10 cellular contexts compared by ENCODE assay signal in the genomic region with DNA sequence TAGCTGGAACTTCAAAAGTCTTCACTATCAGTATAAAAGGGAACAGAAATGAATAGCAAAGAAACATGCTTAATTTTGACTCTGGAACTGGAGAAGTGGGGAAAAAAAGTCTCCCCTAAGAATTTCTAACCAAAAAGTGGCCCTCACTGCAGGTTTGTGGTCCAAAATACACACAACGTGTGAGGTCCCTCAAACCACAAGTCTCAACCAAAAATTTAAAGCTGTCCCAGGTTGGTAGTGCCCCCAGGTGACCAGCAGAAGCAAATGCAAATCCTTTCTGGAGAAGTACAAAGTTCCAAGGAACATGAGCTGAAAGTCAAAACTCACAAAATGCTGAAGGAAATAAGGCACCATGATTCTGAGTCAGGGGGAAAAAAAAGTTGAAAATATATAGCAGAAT. TPM values are rescaled to one million over a fixed set of nuclear protein-coding genes. Genes with fewer than 3 reads are reported as not detected.
DNase-seq lines count a peak whose midpoint lies in the region; ATAC-seq and TF ChIP-seq lines count a peak whose summit lies in the region.
"Had no signal": no experiment of that assay in that cellular context is flagged by ENCODE, and none has a peak within 500 bp of the region (broad histone marks: within the 10 kb centered on the region; RNA-seq: fewer than 3 reads in every experiment).

No MANE protein-coding gene starts in this region.

- H3K4me3 ChIP-seq in BJ (ENCODE audit: low read depth, low read length) (no peak overlapping the region), GM23338 (no peak overlapping the region), PC-3 (ENCODE audit: low read length) (no peak overlapping the region), fibroblast of mammary gland (ENCODE audit: control insufficient read depth, low read depth, low read length) (no peak overlapping the region)

- no peak overlapping the region for H3K4me3 Mint-ChIP-seq in GM23338

- H3K9ac ChIP-seq in PC-3 (ENCODE audit: low read length) = no peak overlapping the region

- no peaks in the 10 kb centered on the region for H3K4me1 Mint-ChIP-seq in GM23338

- H3K4me2 ChIP-seq in GM23338 (no peak overlapping the region), PC-3 (ENCODE audit: low read length) (no peak overlapping the region)

- no peaks in the 10 kb centered on the region for H3F3A ChIP-seq in GM23338 (replicated peaks; ENCODE audit: low read depth)
- H3F3A ChIP-seq in PC-3 (ENCODE audit: low read length, unreplicated experiment) = no peaks in the 10 kb centered on the region

- H3K4me1 ChIP-seq in GM23338 (ENCODE audit: insufficient read depth) = no peaks in the 10 kb centered on the region
- H3K4me1 ChIP-seq in PC-3 (ENCODE audit: insufficient read depth, low read length) = no peaks in the 10 kb centered on the region

- H3K27ac ChIP-seq in GM23338 (ENCODE audit: low read depth) (no peak overlapping the region), PC-3 (ENCODE audit: low read length) (no peak overlapping the region), caudate nucleus (ENCODE audit: low read depth, low read length) (no peak overlapping the region)

- POLR2A ChIA-PET in BJ (lab: Charles Lee) (no interaction called here), PC-3 (lab: Charles Lee; ENCODE audit: unreplicated experiment) (no interaction called here)

- H3K79me2 ChIP-seq in GM23338 (replicated peaks; ENCODE audit: insufficient read depth) = no peaks in the 10 kb centered on the region
- no peaks in the 10 kb centered on the region for H3K79me2 ChIP-seq in PC-3 (ENCODE audit: low read length)

- no TSS peak for BruUV-seq in PC-3 (replicated peaks; lab: Mats Ljungman, UMichigan)

- no peak overlapping the region for H3K27ac Mint-ChIP-seq in GM23338

- DNase-seq in BJ (ENCODE audit: low read depth) = no peak
- DNase-seq in GM23338 (ENCODE audit: low spot score) = peak; percentile 29
- peak; percentile 20 for DNase-seq in PC-3
- DNase-seq in fibroblast of mammary gland (ENCODE audit: low read depth) = peak; percentile 11
- DNase-seq in caudate nucleus (lab: John Stamatoyannopoulos, UW) = no peak
- no peak for DNase-seq in HK-2 (ENCODE audit: unreplicated experiment)
- DNase-seq in NCI-H2196 treated with DMSO at 0.1 percent for 48 hours (lab: John Stamatoyannopoulos, UW; ENCODE audit: unreplicated experiment) = no peak
- DNase-seq: NCI-H510A; stimulated activated naive CD4-positive, alpha-beta T cell had no signal

- H3K27me3 Mint-ChIP-seq in GM23338 (ENCODE audit: insufficient read depth, low read depth, poor library complexity) = no peaks in the 10 kb centered on the region

- intact Hi-C loops in PC-3 (cut with micrococcal nuclease) = no loop called here

- ATAC-seq in GM23338 (no peak), PC-3 (no peak), HG03280 (IDR thresholded peaks at IDR 0.05; ENCODE audit: unreplicated experiment) (no peak)

- no peaks in the 10 kb centered on the region; the same call in 2 of the 3 replicates for H3K36me3 Mint-ChIP-seq in GM23338 (ENCODE audit: low read depth)

- TF ChIP-seq CTCF in BJ (IDR thresholded peaks at IDR 0.05; ENCODE audit: insufficient read depth, low read depth, low read length) (peak; percentile 17; the same call in 1 of the 2 replicates), GM23338 (conservative IDR thresholded peaks at IDR 0.05; ENCODE audit: low read depth in 2 of 2) (peak; percentile 55), PC-3 (conservative IDR thresholded peaks at IDR 0.05; ENCODE audit: low read depth, low read length) (peak; percentile 59), fibroblast of mammary gland (conservative IDR thresholded peaks at IDR 0.05; ENCODE audit: control insufficient read depth, insufficient read depth, low read depth, low read length) (peak; percentile 23)

- H3K9me2 ChIP-seq in GM23338 (ENCODE audit: insufficient read depth) (no peaks in the 10 kb centered on the region), PC-3 (replicated peaks; ENCODE audit: low read length) (no peaks in the 10 kb centered on the region)

- H3K27me3 ChIP-seq in BJ (ENCODE audit: control insufficient read depth, insufficient read depth, low read length) (no peaks in the 10 kb centered on the region), GM23338 (ENCODE audit: insufficient read depth) (no peaks in the 10 kb centered on the region), PC-3 (ENCODE audit: low read length) (no peaks in the 10 kb centered on the region)

- H4K20me1 ChIP-seq in GM23338 (replicated peaks; ENCODE audit: insufficient read depth) = no peaks in the 10 kb centered on the region
- H4K20me1 ChIP-seq in PC-3 (ENCODE audit: low read length) = no peaks in the 10 kb centered on the region

- no peak overlapping the region for H2AFZ ChIP-seq in GM23338
- H2AFZ ChIP-seq in PC-3 (ENCODE audit: low read length) = no peak overlapping the region

- peaks cover 72% of the 10 kb centered on the region for H3K9me3 Mint-ChIP-seq in GM23338

- H3K36me3 ChIP-seq in BJ (ENCODE audit: control insufficient read depth, insufficient read depth, low read length) (no peaks in the 10 kb centered on the region), GM23338 (ENCODE audit: insufficient read depth) (no peaks in the 10 kb centered on the region), PC-3 (ENCODE audit: low read depth, low read length) (no peaks in the 10 kb centered on the region)

- CTCF ChIA-PET in BJ (lab: Yijun Ruan, JAX) = no interaction called here
- CTCF ChIA-PET in PC-3 (lab: Charles Lee) = no interaction called here

- H3K9me3 ChIP-seq in PC-3 (ENCODE audit: low read length) = no peaks in the 10 kb centered on the region

TF ChIP-seq in GM23338, 12 proteins besides CTCF, POLR2A, EP300 and RAD21 (continues in another document):
- TF ChIP-seq EZH2 (IDR thresholded peaks at IDR 0.05; ENCODE audit: low read depth, unreplicated experiment) = no peak
- no peak for TF ChIP-seq JUNB (IDR thresholded peaks at IDR 0.05; ENCODE audit: unreplicated experiment)
- TF ChIP-seq, protein P1, sequence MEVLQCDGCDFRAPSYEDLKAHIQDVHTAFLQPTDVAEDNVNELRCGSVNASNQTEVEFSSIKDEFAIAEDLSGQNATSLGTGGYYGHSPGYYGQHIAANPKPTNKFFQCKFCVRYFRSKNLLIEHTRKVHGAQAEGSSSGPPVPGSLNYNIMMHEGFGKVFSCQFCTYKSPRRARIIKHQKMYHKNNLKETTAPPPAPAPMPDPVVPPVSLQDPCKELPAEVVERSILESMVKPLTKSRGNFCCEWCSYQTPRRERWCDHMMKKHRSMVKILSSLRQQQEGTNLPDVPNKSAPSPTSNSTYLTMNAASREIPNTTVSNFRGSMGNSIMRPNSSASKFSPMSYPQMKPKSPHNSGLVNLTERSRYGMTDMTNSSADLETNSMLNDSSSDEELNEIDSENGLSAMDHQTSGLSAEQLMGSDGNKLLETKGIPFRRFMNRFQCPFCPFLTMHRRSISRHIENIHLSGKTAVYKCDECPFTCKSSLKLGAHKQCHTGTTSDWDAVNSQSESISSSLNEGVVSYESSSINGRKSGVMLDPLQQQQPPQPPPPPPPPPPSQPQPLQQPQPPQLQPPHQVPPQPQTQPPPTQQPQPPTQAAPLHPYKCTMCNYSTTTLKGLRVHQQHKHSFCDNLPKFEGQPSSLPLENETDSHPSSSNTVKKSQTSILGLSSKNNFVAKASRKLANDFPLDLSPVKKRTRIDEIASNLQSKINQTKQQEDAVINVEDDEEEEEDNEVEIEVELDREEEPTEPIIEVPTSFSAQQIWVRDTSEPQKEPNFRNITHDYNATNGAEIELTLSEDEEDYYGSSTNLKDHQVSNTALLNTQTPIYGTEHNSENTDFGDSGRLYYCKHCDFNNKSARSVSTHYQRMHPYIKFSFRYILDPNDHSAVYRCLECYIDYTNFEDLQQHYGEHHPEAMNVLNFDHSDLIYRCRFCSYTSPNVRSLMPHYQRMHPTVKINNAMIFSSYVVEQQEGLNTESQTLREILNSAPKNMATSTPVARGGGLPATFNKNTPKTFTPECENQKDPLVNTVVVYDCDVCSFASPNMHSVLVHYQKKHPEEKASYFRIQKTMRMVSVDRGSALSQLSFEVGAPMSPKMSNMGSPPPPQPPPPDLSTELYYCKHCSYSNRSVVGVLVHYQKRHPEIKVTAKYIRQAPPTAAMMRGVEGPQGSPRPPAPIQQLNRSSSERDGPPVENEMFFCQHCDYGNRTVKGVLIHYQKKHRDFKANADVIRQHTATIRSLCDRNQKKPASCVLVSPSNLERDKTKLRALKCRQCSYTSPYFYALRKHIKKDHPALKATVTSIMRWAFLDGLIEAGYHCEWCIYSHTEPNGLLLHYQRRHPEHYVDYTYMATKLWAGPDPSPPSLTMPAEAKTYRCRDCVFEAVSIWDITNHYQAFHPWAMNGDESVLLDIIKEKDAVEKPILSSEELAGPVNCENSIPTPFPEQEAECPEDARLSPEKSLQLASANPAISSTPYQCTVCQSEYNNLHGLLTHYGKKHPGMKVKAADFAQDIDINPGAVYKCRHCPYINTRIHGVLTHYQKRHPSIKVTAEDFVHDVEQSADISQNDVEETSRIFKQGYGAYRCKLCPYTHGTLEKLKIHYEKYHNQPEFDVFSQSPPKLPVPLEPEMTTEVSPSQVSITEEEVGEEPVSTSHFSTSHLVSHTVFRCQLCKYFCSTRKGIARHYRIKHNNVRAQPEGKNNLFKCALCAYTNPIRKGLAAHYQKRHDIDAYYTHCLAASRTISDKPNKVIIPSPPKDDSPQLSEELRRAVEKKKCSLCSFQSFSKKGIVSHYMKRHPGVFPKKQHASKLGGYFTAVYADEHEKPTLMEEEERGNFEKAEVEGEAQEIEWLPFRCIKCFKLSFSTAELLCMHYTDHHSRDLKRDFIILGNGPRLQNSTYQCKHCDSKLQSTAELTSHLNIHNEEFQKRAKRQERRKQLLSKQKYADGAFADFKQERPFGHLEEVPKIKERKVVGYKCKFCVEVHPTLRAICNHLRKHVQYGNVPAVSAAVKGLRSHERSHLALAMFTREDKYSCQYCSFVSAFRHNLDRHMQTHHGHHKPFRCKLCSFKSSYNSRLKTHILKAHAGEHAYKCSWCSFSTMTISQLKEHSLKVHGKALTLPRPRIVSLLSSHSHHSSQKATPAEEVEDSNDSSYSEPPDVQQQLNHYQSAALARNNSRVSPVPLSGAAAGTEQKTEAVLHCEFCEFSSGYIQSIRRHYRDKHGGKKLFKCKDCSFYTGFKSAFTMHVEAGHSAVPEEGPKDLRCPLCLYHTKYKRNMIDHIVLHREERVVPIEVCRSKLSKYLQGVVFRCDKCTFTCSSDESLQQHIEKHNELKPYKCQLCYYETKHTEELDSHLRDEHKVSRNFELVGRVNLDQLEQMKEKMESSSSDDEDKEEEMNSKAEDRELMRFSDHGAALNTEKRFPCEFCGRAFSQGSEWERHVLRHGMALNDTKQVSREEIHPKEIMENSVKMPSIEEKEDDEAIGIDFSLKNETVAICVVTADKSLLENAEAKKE (CRISPR knock-in tag; IDR thresholded peaks at IDR 0.05) = no peak
- TF ChIP-seq EZH2phosphoT487 (IDR thresholded peaks at IDR 0.05; ENCODE audit: unreplicated experiment) = no peak
- no peak for TF ChIP-seq ZNF114 (CRISPR knock-in tag; IDR thresholded peaks at IDR 0.05)
- no peak for TF ChIP-seq CREB1 (CRISPR knock-in tag; IDR thresholded peaks at IDR 0.05; ENCODE audit: low read depth)
- TF ChIP-seq NANOG (IDR thresholded peaks at IDR 0.05; ENCODE audit: borderline replicate concordance) = no peak

RNA-seq across cellular contexts. Expression of a gene that starts 23.6 kb away (rescaled TPM):
- polyA plus RNA-seq in BJ (2011; rRNA removed) (28.1 and 54.9 TPM in 2 replicates), GM23338 (2016; fragmentation: Nextera tagmentation; extraction: Ambion mirVana) (11.7 and 14.0 TPM in 2 replicates)
- 14.6 and 15.5 TPM in 2 replicates for polyA minus RNA-seq in BJ (2011; rRNA and poly(A)+ RNA removed)
- total RNA-seq in GM23338 (2014; rRNA removed; shearing (Covaris generic)) = 22.7 and 32.5 TPM in 2 replicates
- total RNA-seq in PC-3 (2014; rRNA removed) = 37.5 and 40.4 TPM in 2 replicates

Comparison
In these comparisons a context has a peak if more than half of its experiments do, and no peak if none do; other contexts are left out.
1. DNase-seq: peak in GM23338 (single experiment), PC-3 (single experiment) and fibroblast of mammary gland (single experiment); none in BJ (single experiment), caudate nucleus (0 of 61), HK-2 (single experiment) and NCI-H2196 treated with DMSO at 0.1 percent for 48 hours (single experiment).
2. Peak in every context shown above with its lines, with median percentiles within 50 percentile points of each other: CTCF ChIP-seq.